1 cellular context compared by ENCODE assay signal in genomic region chr5:140557136-140557805, GRCh38.
TF ChIP-seq lines count a peak whose summit lies in the region.

Gene SRA1, minus strand, starts transcription at chr5:140557473. Its CDS starts 21 bp downstream, at chr5:140557452.

TF ChIP-seq in K562, 482 proteins besides CTCF, POLR2A, EP300 and RAD21 (continued from another document and continues in another):
- TF ChIP-seq, protein P1, sequence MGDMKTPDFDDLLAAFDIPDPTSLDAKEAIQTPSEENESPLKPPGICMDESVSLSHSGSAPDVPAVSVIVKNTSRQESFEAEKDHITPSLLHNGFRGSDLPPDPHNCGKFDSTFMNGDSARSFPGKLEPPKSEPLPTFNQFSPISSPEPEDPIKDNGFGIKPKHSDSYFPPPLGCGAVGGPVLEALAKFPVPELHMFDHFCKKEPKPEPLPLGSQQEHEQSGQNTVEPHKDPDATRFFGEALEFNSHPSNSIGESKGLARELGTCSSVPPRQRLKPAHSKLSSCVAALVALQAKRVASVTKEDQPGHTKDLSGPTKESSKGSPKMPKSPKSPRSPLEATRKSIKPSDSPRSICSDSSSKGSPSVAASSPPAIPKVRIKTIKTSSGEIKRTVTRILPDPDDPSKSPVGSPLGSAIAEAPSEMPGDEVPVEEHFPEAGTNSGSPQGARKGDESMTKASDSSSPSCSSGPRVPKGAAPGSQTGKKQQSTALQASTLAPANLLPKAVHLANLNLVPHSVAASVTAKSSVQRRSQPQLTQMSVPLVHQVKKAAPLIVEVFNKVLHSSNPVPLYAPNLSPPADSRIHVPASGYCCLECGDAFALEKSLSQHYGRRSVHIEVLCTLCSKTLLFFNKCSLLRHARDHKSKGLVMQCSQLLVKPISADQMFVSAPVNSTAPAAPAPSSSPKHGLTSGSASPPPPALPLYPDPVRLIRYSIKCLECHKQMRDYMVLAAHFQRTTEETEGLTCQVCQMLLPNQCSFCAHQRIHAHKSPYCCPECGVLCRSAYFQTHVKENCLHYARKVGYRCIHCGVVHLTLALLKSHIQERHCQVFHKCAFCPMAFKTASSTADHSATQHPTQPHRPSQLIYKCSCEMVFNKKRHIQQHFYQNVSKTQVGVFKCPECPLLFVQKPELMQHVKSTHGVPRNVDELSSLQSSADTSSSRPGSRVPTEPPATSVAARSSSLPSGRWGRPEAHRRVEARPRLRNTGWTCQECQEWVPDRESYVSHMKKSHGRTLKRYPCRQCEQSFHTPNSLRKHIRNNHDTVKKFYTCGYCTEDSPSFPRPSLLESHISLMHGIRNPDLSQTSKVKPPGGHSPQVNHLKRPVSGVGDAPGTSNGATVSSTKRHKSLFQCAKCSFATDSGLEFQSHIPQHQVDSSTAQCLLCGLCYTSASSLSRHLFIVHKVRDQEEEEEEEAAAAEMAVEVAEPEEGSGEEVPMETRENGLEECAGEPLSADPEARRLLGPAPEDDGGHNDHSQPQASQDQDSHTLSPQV (IDR thresholded peaks at IDR 0.05), result no peak; the same call in 1 of the 2 replicates
- TF ChIP-seq ZNF232 (CRISPR knock-in tag; IDR thresholded peaks at IDR 0.05), result no peak
- TF ChIP-seq EP400 (IDR thresholded peaks at IDR 0.05), result peak; percentile 90
- no peak for TF ChIP-seq KDM1A (IDR thresholded peaks at IDR 0.05)
- TF ChIP-seq MLX (CRISPR knock-in tag; conservative IDR thresholded peaks at IDR 0.05), result no peak
- 0 out of 2 replicates have a peak, but pooled peaks have one; percentile 4 for TF ChIP-seq DEAF1 (CRISPR knock-in tag; IDR thresholded peaks at IDR 0.05)
- peak in 1 of 2 experiments; percentile 81; a peak in 2 of 4 replicates for TF ChIP-seq SIN3A (IDR thresholded peaks at IDR 0.05; ENCODE audit: borderline replicate concordance in 2 of 2, control insufficient read depth in 1 of 2, low read depth in 2 of 2, low read length in 2 of 2)
- TF ChIP-seq ZSCAN29 (IDR thresholded peaks at IDR 0.05), result no peak
- no peak for TF ChIP-seq CEBPB (tag; IDR thresholded peaks at IDR 0.05)
- TF ChIP-seq SMARCB1 (IDR thresholded peaks at IDR 0.05; ENCODE audit: insufficient read length, low read depth), result no peak
- TF ChIP-seq ARID2 (IDR thresholded peaks at IDR 0.05), result no peak
- no peak for TF ChIP-seq TCF7L2 (IDR thresholded peaks at IDR 0.05; ENCODE audit: low read depth, low read length)
- TF ChIP-seq ETS1 (conservative IDR thresholded peaks at IDR 0.05; ENCODE audit: control insufficient read depth, low read depth, low read length), result peak; percentile 78
- peak; percentile 98 for TF ChIP-seq POLR2AphosphoS2 (IDR thresholded peaks at IDR 0.05; ENCODE audit: low read length)
- TF ChIP-seq ZNF347 (CRISPR knock-in tag; IDR thresholded peaks at IDR 0.05; ENCODE audit: low read depth), result no peak
- TF ChIP-seq, protein P2, sequence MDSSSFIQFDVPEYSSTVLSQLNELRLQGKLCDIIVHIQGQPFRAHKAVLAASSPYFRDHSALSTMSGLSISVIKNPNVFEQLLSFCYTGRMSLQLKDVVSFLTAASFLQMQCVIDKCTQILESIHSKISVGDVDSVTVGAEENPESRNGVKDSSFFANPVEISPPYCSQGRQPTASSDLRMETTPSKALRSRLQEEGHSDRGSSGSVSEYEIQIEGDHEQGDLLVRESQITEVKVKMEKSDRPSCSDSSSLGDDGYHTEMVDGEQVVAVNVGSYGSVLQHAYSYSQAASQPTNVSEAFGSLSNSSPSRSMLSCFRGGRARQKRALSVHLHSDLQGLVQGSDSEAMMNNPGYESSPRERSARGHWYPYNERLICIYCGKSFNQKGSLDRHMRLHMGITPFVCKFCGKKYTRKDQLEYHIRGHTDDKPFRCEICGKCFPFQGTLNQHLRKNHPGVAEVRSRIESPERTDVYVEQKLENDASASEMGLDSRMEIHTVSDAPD (CRISPR knock-in tag; IDR thresholded peaks at IDR 0.05), result no peak
- TF ChIP-seq ZNF143 (CRISPR knock-in tag; IDR thresholded peaks at IDR 0.05), result no peak; the same call in 1 of the 2 replicates
- TF ChIP-seq ELF1 (tag; IDR thresholded peaks at IDR 0.05), result peak; percentile 75
- peak; percentile 15; the same call in 1 of the 2 replicates for TF ChIP-seq RHOXF2B (CRISPR knock-in tag; conservative IDR thresholded peaks at IDR 0.05)
- no peak for TF ChIP-seq U2AF1 (optimal IDR thresholded peaks at IDR 0.05; ENCODE audit: low read depth, low read length)
- no peak for TF ChIP-seq ZNF707 (CRISPR knock-in tag; conservative IDR thresholded peaks at IDR 0.05)
- TF ChIP-seq EZH2 (IDR thresholded peaks at IDR 0.05; ENCODE audit: borderline replicate concordance, low read depth, low read length), result no peak
- TF ChIP-seq GABPB2 (CRISPR knock-in tag; conservative IDR thresholded peaks at IDR 0.05), result no peak
- no peak for TF ChIP-seq GATAD2B (IDR thresholded peaks at IDR 0.05; ENCODE audit: borderline replicate concordance)
- no peak for TF ChIP-seq SRSF9 (IDR thresholded peaks at IDR 0.05; ENCODE audit: borderline replicate concordance, low read depth, low read length)
- no peak for TF ChIP-seq HES1 (IDR thresholded peaks at IDR 0.05; ENCODE audit: low read depth)
- TF ChIP-seq AFF1 (IDR thresholded peaks at IDR 0.05; ENCODE audit: low read depth in 1 of 2, partially characterized antibody in 2 of 2), result no peak
- TF ChIP-seq TGIF2 (CRISPR knock-in tag; IDR thresholded peaks at IDR 0.05), result no peak
- no peak for TF ChIP-seq KAT2B (IDR thresholded peaks at IDR 0.05; ENCODE audit: low read depth, low read length)
- TF ChIP-seq PRPF4 (IDR thresholded peaks at IDR 0.05; ENCODE audit: insufficient read depth, low read depth, low read length, poor library complexity, severe bottlenecking), result no peak
- no peak for TF ChIP-seq MAFK (IDR thresholded peaks at IDR 0.05; ENCODE audit: low read length)
- TF ChIP-seq MNT (conservative IDR thresholded peaks at IDR 0.05), result peak; percentile 56 to 82
- TF ChIP-seq SAFB (IDR thresholded peaks at IDR 0.05; ENCODE audit: borderline replicate concordance, low read depth, low read length), result no peak
- no peak for TF ChIP-seq HNRNPUL1 (IDR thresholded peaks at IDR 0.05; ENCODE audit: low read length)
- peak; percentile 77 for TF ChIP-seq SIN3B (IDR thresholded peaks at IDR 0.05; ENCODE audit: low read depth)
- TF ChIP-seq, protein P3, sequence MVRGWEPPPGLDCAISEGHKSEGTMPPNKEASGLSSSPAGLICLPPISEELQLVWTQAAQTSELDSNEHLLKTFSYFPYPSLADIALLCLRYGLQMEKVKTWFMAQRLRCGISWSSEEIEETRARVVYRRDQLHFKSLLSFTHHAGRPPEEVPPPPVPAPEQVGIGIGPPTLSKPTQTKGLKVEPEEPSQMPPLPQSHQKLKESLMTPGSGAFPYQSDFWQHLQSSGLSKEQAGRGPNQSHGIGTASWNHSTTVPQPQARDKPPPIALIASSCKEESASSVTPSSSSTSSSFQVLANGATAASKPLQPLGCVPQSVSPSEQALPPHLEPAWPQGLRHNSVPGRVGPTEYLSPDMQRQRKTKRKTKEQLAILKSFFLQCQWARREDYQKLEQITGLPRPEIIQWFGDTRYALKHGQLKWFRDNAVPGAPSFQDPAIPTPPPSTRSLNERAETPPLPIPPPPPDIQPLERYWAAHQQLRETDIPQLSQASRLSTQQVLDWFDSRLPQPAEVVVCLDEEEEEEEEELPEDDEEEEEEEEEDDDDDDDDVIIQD (CRISPR knock-in tag; IDR thresholded peaks at IDR 0.05), result no peak
- no peak for TF ChIP-seq CBX3 (IDR thresholded peaks at IDR 0.05; ENCODE audit: borderline replicate concordance in 1 of 2, low read length in 2 of 2)
- TF ChIP-seq, protein P4, sequence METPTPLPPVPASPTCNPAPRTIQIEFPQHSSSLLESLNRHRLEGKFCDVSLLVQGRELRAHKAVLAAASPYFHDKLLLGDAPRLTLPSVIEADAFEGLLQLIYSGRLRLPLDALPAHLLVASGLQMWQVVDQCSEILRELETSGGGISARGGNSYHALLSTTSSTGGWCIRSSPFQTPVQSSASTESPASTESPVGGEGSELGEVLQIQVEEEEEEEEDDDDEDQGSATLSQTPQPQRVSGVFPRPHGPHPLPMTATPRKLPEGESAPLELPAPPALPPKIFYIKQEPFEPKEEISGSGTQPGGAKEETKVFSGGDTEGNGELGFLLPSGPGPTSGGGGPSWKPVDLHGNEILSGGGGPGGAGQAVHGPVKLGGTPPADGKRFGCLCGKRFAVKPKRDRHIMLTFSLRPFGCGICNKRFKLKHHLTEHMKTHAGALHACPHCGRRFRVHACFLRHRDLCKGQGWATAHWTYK (CRISPR knock-in tag; IDR thresholded peaks at IDR 0.05), result no peak
- no peak for TF ChIP-seq HSF4 (CRISPR knock-in tag; IDR thresholded peaks at IDR 0.05; ENCODE audit: borderline replicate concordance)
- 0 out of 2 replicates have a peak, but pooled peaks have one; percentile 28 for TF ChIP-seq TARDBP (IDR thresholded peaks at IDR 0.05)
- no peak for TF ChIP-seq ZEB2 (IDR thresholded peaks at IDR 0.05)
- TF ChIP-seq ZNF354B (CRISPR knock-in tag; IDR thresholded peaks at IDR 0.05), result no peak
